ENCODE assay signal across 8 cellular contexts in genomic region chr12:120292661-120293531, GRCh38. TPM values are rescaled to one million over a fixed set of nuclear protein-coding genes. Genes with fewer than 3 reads are reported as not detected.
DNase-seq lines count a peak whose midpoint lies in the region; ATAC-seq and TF ChIP-seq lines count a peak whose summit lies in the region.

TSS of gene RNU4-1 (minus strand) at chr12:120293237.

- H3K4me3 ChIP-seq in SU-DHL-6 (ENCODE audit: insufficient read depth, low read length, poor library complexity, severe bottlenecking) = peak within 1 kb of the TSS; percentile 54
- H3K4me3 ChIP-seq in adipocyte (ENCODE audit: low read length) = peak within 1 kb of the TSS; percentile 84
- peak within 1 kb of the TSS; percentile 11 to 67 (median 61) for H3K4me3 ChIP-seq in heart right ventricle
- H3K4me3 ChIP-seq in upper lobe of left lung = peak within 1 kb of the TSS; percentile 45 to 61 (median 58)

- no peaks in the 10 kb centered on the region for H3K79me2 ChIP-seq in SU-DHL-6 (ENCODE audit: insufficient read depth, low read length)

- TF ChIP-seq POLR2A in upper lobe of left lung (IDR thresholded peaks at IDR 0.05) = peak in 3 of 4 donors; percentile 58 to 84 (median 83)

- peak within 1 kb of the TSS; percentile 73 for H3K4me2 ChIP-seq in SU-DHL-6 (ENCODE audit: low read depth, low read length, poor library complexity, severe bottlenecking)

- no peaks in the 10 kb centered on the region for H3K9me3 ChIP-seq in SU-DHL-6 (ENCODE audit: insufficient read depth, low read length)
- H3K9me3 ChIP-seq in adipocyte (ENCODE audit: control insufficient read depth, low read length) = no peaks in the 10 kb centered on the region
- H3K9me3 ChIP-seq in heart right ventricle = no peaks in the 10 kb centered on the region
- no peaks in the 10 kb centered on the region for H3K9me3 ChIP-seq in upper lobe of left lung

- H3K36me3 ChIP-seq in SU-DHL-6 (ENCODE audit: low read length) (no peaks in the 10 kb centered on the region), adipocyte (ENCODE audit: control insufficient read depth, insufficient read depth, low read length, severe bottlenecking) (no peaks in the 10 kb centered on the region), heart right ventricle (no peaks in the 10 kb centered on the region), upper lobe of left lung (no peaks in the 10 kb centered on the region)

- no peaks in the 10 kb centered on the region for H4K20me1 ChIP-seq in SU-DHL-6 (ENCODE audit: low read depth, low read length)

- H2AFZ ChIP-seq in SU-DHL-6 (ENCODE audit: low read depth, low read length, severe bottlenecking) = peak within 1 kb of the TSS; percentile 58

- peaks cover 7% of the 10 kb centered on the region for H3K4me1 ChIP-seq in adipocyte (ENCODE audit: control insufficient read depth, insufficient read depth, low read length)
- peaks cover 0 to 28% (median 8%) of the 10 kb centered on the region in 9 donors for H3K4me1 ChIP-seq in heart right ventricle
- peaks cover 5 to 20% (median 9%) of the 10 kb centered on the region in 4 donors for H3K4me1 ChIP-seq in upper lobe of left lung

- TF ChIP-seq EP300 in upper lobe of left lung (IDR thresholded peaks at IDR 0.05) = peak in 1 of 4 donors; percentile 50

- H3K9ac ChIP-seq in SU-DHL-6 (ENCODE audit: low read length) (peak within 1 kb of the TSS; percentile 66), adipocyte (ENCODE audit: low read length) (peak within 1 kb of the TSS; percentile 98)

- 0 to 1% methylated on average over 29 of the region's 29 CpGs for WGBS in heart right ventricle, 2 donors
- WGBS in upper lobe of left lung, 2 donors = 1 to 2% methylated on average over 29 of the region's 29 CpGs

- ATAC-seq in HG02588 (IDR thresholded peaks at IDR 0.05; ENCODE audit: unreplicated experiment) = peak; percentile 39
- ATAC-seq in heart right ventricle = peak; percentile 42 to 77 (median 58)
- ATAC-seq in upper lobe of left lung (ENCODE audit: low FRiP score in 2 of 2) = peak; percentile 72 to 77

- no peak for TF ChIP-seq CTCF in SU-DHL-6 (IDR thresholded peaks at IDR 0.05; ENCODE audit: insufficient read depth, low read length, poor library complexity, severe bottlenecking)
- TF ChIP-seq CTCF in heart right ventricle (IDR thresholded peaks at IDR 0.05) = no peak
- TF ChIP-seq CTCF in upper lobe of left lung (IDR thresholded peaks at IDR 0.05) = no peak

- H3K27ac ChIP-seq in SU-DHL-6 (ENCODE audit: low read depth, low read length) (peak within 1 kb of the TSS; percentile 88), heart right ventricle (peak within 1 kb of the TSS; percentile 91 to 100 (median 98)), upper lobe of left lung (peak within 1 kb of the TSS; percentile 95 to 98 (median 97))

- DNase-seq in GM03348 (ENCODE audit: low spot score) (peak; percentile 52), NCI-H128 (lab: John Stamatoyannopoulos, UW; ENCODE audit: unreplicated experiment) (peak; percentile 58), adipocyte (ENCODE audit: low read depth) (peak; percentile 92), heart right ventricle (peak; percentile 29 to 81), pons (ENCODE audit: low spot score) (peak; percentile 93), upper lobe of left lung (peak in 1 of 2 donors; percentile 73)

- H3F3A ChIP-seq in SU-DHL-6 (ENCODE audit: insufficient read depth) = peaks cover 39% of the 10 kb centered on the region

- H3K9me2 ChIP-seq in SU-DHL-6 (replicated peaks; ENCODE audit: insufficient read depth, low read length) = no peaks in the 10 kb centered on the region

- H3K27me3 ChIP-seq in SU-DHL-6 (ENCODE audit: low read length) = no peaks in the 10 kb centered on the region
- no peaks in the 10 kb centered on the region for H3K27me3 ChIP-seq in adipocyte (replicated peaks; ENCODE audit: control insufficient read depth, insufficient read depth, low read length)
- no peaks in the 10 kb centered on the region for H3K27me3 ChIP-seq in heart right ventricle
- no peaks in the 10 kb centered on the region for H3K27me3 ChIP-seq in upper lobe of left lung

- intact Hi-C loops in heart right ventricle (cut with DNase I) = loop anchor here in 1 of 10 donors (10.0 kb wide), 1 partner anchor 178 kb away; the partner anchor contains the start of gene RAB35

RNA-seq across cellular contexts. Expression of gene RNU4-1, which starts in this region (rescaled TPM):
- total RNA-seq in heart right ventricle = 1,000 to 10,000 TPM in 6 of 10 donors, 100 to 1,000 TPM in 4; 426 to 3,423 (median 1,870) TPM
- polyA plus RNA-seq in heart right ventricle = not detected
- total RNA-seq in upper lobe of left lung = 1,000 to 10,000 TPM in 2 of 6 donors, under 1 TPM in 4; under 0.01 to 4,461 (median under 0.01) TPM
